ENCODE assay signal across 9 cellular contexts in genomic region chr5:178940569-178941360, GRCh38. TPM values are rescaled to one million over a fixed set of nuclear protein-coding genes. Genes with fewer than 3 reads are reported as not detected.
DNase-seq lines count a peak whose midpoint lies in the region; ATAC-seq lines count a peak whose summit lies in the region.
"Had no signal": no experiment of that assay in that cellular context is flagged by ENCODE, and none has a peak within 500 bp of the region (broad histone marks: within the 10 kb centered on the region; RNA-seq: fewer than 3 reads in every experiment).

Gene ZNF454, plus strand, starts transcription at chr5:178941198. Its CDS starts 1,594 bp downstream, at chr5:178942792.

- intact Hi-C loops in left cardiac atrium (cut with DNase I) (loop anchor here in 1 of 2 donors (5.0 kb wide), 1 partner anchor 82 kb away; the partner anchor contains the start of gene ZNF879), posterior cingulate gyrus (cut with DNase I) (loop anchor here (1.0 to 5.0 kb wide), 4 partner anchors 43 to 208 kb away; partner anchors contain the start of genes ZFP2, ZNF354A, ZNF354C and ZNF879)

- DNase-seq in DMS114 treated with DMSO at 0.1 percent for 48 hours (lab: John Stamatoyannopoulos, UW; ENCODE audit: unreplicated experiment) (peak; percentile 89), left cardiac atrium (peak; percentile 95), posterior cingulate gyrus (peak; percentile 93 to 99 (median 96)), GDM1 (lab: John Stamatoyannopoulos, UW) (no peak), islet precursor cell (no peak)
- no peak for DNase-seq in stimulated activated CD4-positive, alpha-beta T cell treated with anti-CD3 and anti-CD28 coated beads, Interleukin-4, amount 100 ng/mL, for 24 hours

- peak; percentile 99 for ATAC-seq in left cardiac atrium
- no peak for ATAC-seq in HG03095 (IDR thresholded peaks at IDR 0.05; ENCODE audit: unreplicated experiment)

- peak within 1 kb of the TSS; percentile 60 for H3K27ac ChIP-seq in angular gyrus (ENCODE audit: low read depth, low read length)

RNA-seq across cellular contexts. Expression of gene ZNF454, which starts in this region (rescaled TPM):
- 1 to 10 TPM; 2.0 to 2.2 TPM for total RNA-seq in left cardiac atrium
- total RNA-seq: T-helper 1 cell treated with Interleukin-12 subunit alpha and Interleukin-12 subunit beta and Interleukin-4 antibody, amounts not matched to agents 30 ng/mL and 1 ng/mL, for 36 hours had no signal

Comparison
In these comparisons a context has a peak if more than half of its experiments do, and no peak if none do; other contexts are left out.
1. DNase-seq: peak in DMS114 treated with DMSO at 0.1 percent for 48 hours (single experiment), left cardiac atrium (single experiment) and posterior cingulate gyrus (10 of 10); none in stimulated activated CD4-positive, alpha-beta T cell treated with anti-CD3 and anti-CD28 coated beads, Interleukin-4, amount 100 ng/mL, for 24 hours (single experiment), GDM1 (single experiment) and islet precursor cell (single experiment).